Comparison of ENCODE assay signal across 1 cellular context in genomic region chr6:45174045-45174444, GRCh38.
TF ChIP-seq lines count a peak whose summit lies in the region.

No MANE protein-coding gene starts in this region.

TF ChIP-seq in SK-N-SH treated with all-trans-retinoic acid at 6 μM for 48 hours, 23 proteins besides CTCF, POLR2A, EP300 and RAD21 (continued from another document):
- TF ChIP-seq TSHZ2 (CRISPR knock-in tag; IDR thresholded peaks at IDR 0.05) (no peak), ZC3H10 (CRISPR knock-in tag; IDR thresholded peaks at IDR 0.05) (no peak)
